ENCODE assay signal across 1 cellular context in the genomic region with DNA sequence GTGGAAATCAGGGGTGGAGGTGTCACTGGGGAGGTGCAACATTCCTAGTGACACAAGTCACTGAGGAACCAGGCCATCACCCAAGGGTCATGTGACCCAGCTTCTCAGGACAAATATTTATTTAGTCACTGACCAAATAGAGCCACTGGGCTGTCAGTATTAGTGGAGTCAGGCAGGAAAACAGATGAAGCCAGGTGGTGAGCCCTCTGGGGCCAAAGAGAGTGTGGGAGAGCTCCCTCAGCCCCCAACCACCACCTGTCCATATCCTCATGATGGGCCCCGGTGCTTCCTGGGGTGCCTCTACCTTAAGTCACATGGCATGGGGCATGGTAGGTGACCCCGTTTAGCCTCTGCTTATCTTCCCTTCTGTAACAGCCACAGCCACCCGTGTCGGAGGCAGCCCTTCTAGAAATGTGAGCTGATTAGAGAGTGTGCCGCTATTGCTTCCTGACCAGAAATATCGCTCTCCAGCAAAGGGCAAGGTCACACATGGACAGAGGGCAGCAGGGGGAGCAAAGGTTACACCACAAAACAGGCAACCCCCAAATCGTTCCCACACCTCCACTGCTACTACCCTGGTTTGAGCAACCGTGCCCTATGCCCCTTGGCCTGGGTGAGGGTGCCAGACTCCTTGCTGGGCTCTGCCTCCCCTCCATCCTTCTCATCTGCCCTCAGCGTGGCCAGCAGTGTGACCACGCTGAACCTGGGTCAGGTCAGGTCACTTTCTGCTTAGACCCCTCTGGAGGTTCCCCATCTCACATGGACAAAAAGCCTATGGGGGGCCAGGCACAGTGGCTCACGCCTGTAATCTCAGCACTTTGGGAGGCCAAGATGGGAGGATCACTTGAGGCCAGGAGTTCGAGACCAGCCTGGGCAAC.
TF ChIP-seq lines count a peak whose summit lies in the region.

No MANE protein-coding gene starts in this region.

TF ChIP-seq in HepG2, 621 proteins besides CTCF, POLR2A, EP300 and RAD21 (continued from another document and continues in another):
- TF ChIP-seq SP5 (CRISPR knock-in tag; IDR thresholded peaks at IDR 0.05; ENCODE audit: borderline replicate concordance, low read depth) (0 out of 2 replicates have a peak, but pooled peaks have one; percentile 55), XBP1 (CRISPR knock-in tag; IDR thresholded peaks at IDR 0.05) (no peak; the same call in 1 of the 2 replicates), GABPA (IDR thresholded peaks at IDR 0.05; ENCODE audit: low read depth, low read length) (no peak), GABPA (CRISPR knock-in tag; IDR thresholded peaks at IDR 0.05; ENCODE audit: low read depth) (peak; percentile 62), ISL2 (CRISPR knock-in tag; IDR thresholded peaks at IDR 0.05) (peak; percentile 17; the same call in 1 of the 2 replicates), ZNF138 (CRISPR knock-in tag; IDR thresholded peaks at IDR 0.05; ENCODE audit: low read depth) (peak; percentile 31; the same call in 1 of the 2 replicates), ZNF670 (CRISPR knock-in tag; IDR thresholded peaks at IDR 0.05; ENCODE audit: borderline replicate concordance) (peak; percentile 44; the same call in 1 of the 2 replicates), ZNF558 (CRISPR knock-in tag; IDR thresholded peaks at IDR 0.05; ENCODE audit: borderline replicate concordance) (no peak), SAFB2 (CRISPR knock-in tag; IDR thresholded peaks at IDR 0.05; ENCODE audit: borderline replicate concordance, low read depth) (no peak), RARG (CRISPR knock-in tag; IDR thresholded peaks at IDR 0.05; ENCODE audit: low read depth) (no peak), ZNF724P (CRISPR knock-in tag; IDR thresholded peaks at IDR 0.05; ENCODE audit: borderline replicate concordance) (peak; percentile 67; the same call in 1 of the 2 replicates), ZNF331 (CRISPR knock-in tag; IDR thresholded peaks at IDR 0.05) (peak; percentile 85; the same call in 1 of the 2 replicates), NFYB (CRISPR knock-in tag; IDR thresholded peaks at IDR 0.05) (no peak), NPAS2 (CRISPR knock-in tag; IDR thresholded peaks at IDR 0.05; ENCODE audit: borderline replicate concordance) (no peak), ZNF749 (CRISPR knock-in tag; IDR thresholded peaks at IDR 0.05; ENCODE audit: borderline replicate concordance) (no peak; the same call in 1 of the 2 replicates), ZNF230 (CRISPR knock-in tag; IDR thresholded peaks at IDR 0.05) (0 out of 2 replicates have a peak, but pooled peaks have one; percentile 28), KLF15 (CRISPR knock-in tag; IDR thresholded peaks at IDR 0.05; ENCODE audit: borderline replicate concordance) (no peak), JUND (CRISPR knock-in tag; IDR thresholded peaks at IDR 0.05) (peak; percentile 63; the same call in 1 of the 2 replicates), ZNF256 (CRISPR knock-in tag; conservative IDR thresholded peaks at IDR 0.05) (no peak), TOE1 (CRISPR knock-in tag; IDR thresholded peaks at IDR 0.05) (no peak; the same call in 1 of the 2 replicates), ZNF205 (CRISPR knock-in tag; IDR thresholded peaks at IDR 0.05) (0 out of 2 replicates have a peak, but pooled peaks have one; percentile 47), ATF7-NPFF (CRISPR knock-in tag; IDR thresholded peaks at IDR 0.05; ENCODE audit: low read depth) (no peak), PHF5A (CRISPR knock-in tag; IDR thresholded peaks at IDR 0.05; ENCODE audit: low read depth, unreplicated experiment) (peak; percentile 74), ZNF451 (CRISPR knock-in tag; IDR thresholded peaks at IDR 0.05) (no peak), IKZF4 (CRISPR knock-in tag; IDR thresholded peaks at IDR 0.05; ENCODE audit: borderline replicate concordance, low read depth, not compliant biosample characterization) (no peak), MED1 (CRISPR knock-in tag; IDR thresholded peaks at IDR 0.05) (peak; percentile 44; the same call in 1 of the 2 replicates), SP4 (CRISPR knock-in tag; IDR thresholded peaks at IDR 0.05) (no peak; the same call in 1 of the 2 replicates), FOXM1 (CRISPR knock-in tag; IDR thresholded peaks at IDR 0.05) (no peak), PLRG1 (conservative IDR thresholded peaks at IDR 0.05) (no peak), POLR2AphosphoS2 (IDR thresholded peaks at IDR 0.05; ENCODE audit: low read depth, low read length) (no peak), ZNF121 (CRISPR knock-in tag; IDR thresholded peaks at IDR 0.05) (peak; percentile 5; the same call in 1 of the 2 replicates), ZNF629 (CRISPR knock-in tag; conservative IDR thresholded peaks at IDR 0.05) (0 out of 2 replicates have a peak, but pooled peaks have one; percentile 24), ARHGAP35 (CRISPR knock-in tag; IDR thresholded peaks at IDR 0.05; ENCODE audit: borderline replicate concordance) (peak; percentile 54; the same call in 1 of the 2 replicates), YEATS2 (CRISPR knock-in tag; IDR thresholded peaks at IDR 0.05; ENCODE audit: borderline replicate concordance) (peak; percentile 37; the same call in 1 of the 2 replicates), ADNP (CRISPR knock-in tag; IDR thresholded peaks at IDR 0.05) (0 out of 2 replicates have a peak, but pooled peaks have one; percentile 82)
- TF ChIP-seq, protein P1, sequence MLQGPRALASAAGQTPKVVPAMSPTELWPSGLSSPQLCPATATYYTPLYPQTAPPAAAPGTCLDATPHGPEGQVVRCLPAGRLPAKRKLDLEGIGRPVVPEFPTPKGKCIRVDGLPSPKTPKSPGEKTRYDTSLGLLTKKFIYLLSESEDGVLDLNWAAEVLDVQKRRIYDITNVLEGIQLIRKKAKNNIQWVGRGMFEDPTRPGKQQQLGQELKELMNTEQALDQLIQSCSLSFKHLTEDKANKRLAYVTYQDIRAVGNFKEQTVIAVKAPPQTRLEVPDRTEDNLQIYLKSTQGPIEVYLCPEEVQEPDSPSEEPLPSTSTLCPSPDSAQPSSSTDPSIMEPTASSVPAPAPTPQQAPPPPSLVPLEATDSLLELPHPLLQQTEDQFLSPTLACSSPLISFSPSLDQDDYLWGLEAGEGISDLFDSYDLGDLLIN (CRISPR knock-in tag; IDR thresholded peaks at IDR 0.05; ENCODE audit: borderline replicate concordance) = no peak; the same call in 1 of the 2 replicates
- TF ChIP-seq, protein P2, sequence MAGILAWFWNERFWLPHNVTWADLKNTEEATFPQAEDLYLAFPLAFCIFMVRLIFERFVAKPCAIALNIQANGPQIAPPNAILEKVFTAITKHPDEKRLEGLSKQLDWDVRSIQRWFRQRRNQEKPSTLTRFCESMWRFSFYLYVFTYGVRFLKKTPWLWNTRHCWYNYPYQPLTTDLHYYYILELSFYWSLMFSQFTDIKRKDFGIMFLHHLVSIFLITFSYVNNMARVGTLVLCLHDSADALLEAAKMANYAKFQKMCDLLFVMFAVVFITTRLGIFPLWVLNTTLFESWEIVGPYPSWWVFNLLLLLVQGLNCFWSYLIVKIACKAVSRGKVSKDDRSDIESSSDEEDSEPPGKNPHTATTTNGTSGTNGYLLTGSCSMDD (CRISPR knock-in tag; IDR thresholded peaks at IDR 0.05) = no peak
- TF ChIP-seq, protein P3, sequence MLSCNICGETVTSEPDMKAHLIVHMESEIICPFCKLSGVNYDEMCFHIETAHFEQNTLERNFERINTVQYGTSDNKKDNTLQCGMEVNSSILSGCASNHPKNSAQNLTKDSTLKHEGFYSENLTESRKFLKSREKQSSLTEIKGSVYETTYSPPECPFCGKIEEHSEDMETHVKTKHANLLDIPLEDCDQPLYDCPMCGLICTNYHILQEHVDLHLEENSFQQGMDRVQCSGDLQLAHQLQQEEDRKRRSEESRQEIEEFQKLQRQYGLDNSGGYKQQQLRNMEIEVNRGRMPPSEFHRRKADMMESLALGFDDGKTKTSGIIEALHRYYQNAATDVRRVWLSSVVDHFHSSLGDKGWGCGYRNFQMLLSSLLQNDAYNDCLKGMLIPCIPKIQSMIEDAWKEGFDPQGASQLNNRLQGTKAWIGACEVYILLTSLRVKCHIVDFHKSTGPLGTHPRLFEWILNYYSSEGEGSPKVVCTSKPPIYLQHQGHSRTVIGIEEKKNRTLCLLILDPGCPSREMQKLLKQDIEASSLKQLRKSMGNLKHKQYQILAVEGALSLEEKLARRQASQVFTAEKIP (CRISPR knock-in tag; IDR thresholded peaks at IDR 0.05; ENCODE audit: borderline replicate concordance) = no peak
- TF ChIP-seq, protein P4, sequence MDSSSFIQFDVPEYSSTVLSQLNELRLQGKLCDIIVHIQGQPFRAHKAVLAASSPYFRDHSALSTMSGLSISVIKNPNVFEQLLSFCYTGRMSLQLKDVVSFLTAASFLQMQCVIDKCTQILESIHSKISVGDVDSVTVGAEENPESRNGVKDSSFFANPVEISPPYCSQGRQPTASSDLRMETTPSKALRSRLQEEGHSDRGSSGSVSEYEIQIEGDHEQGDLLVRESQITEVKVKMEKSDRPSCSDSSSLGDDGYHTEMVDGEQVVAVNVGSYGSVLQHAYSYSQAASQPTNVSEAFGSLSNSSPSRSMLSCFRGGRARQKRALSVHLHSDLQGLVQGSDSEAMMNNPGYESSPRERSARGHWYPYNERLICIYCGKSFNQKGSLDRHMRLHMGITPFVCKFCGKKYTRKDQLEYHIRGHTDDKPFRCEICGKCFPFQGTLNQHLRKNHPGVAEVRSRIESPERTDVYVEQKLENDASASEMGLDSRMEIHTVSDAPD (CRISPR knock-in tag; IDR thresholded peaks at IDR 0.05) = no peak; the same call in 1 of the 2 replicates
- TF ChIP-seq, protein P5, sequence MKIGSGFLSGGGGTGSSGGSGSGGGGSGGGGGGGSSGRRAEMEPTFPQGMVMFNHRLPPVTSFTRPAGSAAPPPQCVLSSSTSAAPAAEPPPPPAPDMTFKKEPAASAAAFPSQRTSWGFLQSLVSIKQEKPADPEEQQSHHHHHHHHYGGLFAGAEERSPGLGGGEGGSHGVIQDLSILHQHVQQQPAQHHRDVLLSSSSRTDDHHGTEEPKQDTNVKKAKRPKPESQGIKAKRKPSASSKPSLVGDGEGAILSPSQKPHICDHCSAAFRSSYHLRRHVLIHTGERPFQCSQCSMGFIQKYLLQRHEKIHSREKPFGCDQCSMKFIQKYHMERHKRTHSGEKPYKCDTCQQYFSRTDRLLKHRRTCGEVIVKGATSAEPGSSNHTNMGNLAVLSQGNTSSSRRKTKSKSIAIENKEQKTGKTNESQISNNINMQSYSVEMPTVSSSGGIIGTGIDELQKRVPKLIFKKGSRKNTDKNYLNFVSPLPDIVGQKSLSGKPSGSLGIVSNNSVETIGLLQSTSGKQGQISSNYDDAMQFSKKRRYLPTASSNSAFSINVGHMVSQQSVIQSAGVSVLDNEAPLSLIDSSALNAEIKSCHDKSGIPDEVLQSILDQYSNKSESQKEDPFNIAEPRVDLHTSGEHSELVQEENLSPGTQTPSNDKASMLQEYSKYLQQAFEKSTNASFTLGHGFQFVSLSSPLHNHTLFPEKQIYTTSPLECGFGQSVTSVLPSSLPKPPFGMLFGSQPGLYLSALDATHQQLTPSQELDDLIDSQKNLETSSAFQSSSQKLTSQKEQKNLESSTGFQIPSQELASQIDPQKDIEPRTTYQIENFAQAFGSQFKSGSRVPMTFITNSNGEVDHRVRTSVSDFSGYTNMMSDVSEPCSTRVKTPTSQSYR (CRISPR knock-in tag; IDR thresholded peaks at IDR 0.05; ENCODE audit: borderline replicate concordance) = peak; percentile 82
- TF ChIP-seq, protein P6, sequence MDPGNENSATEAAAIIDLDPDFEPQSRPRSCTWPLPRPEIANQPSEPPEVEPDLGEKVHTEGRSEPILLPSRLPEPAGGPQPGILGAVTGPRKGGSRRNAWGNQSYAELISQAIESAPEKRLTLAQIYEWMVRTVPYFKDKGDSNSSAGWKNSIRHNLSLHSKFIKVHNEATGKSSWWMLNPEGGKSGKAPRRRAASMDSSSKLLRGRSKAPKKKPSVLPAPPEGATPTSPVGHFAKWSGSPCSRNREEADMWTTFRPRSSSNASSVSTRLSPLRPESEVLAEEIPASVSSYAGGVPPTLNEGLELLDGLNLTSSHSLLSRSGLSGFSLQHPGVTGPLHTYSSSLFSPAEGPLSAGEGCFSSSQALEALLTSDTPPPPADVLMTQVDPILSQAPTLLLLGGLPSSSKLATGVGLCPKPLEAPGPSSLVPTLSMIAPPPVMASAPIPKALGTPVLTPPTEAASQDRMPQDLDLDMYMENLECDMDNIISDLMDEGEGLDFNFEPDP (CRISPR knock-in tag; conservative IDR thresholded peaks at IDR 0.05) = peak; percentile 97; the same call in 1 of the 2 replicates
- TF ChIP-seq, protein P7, sequence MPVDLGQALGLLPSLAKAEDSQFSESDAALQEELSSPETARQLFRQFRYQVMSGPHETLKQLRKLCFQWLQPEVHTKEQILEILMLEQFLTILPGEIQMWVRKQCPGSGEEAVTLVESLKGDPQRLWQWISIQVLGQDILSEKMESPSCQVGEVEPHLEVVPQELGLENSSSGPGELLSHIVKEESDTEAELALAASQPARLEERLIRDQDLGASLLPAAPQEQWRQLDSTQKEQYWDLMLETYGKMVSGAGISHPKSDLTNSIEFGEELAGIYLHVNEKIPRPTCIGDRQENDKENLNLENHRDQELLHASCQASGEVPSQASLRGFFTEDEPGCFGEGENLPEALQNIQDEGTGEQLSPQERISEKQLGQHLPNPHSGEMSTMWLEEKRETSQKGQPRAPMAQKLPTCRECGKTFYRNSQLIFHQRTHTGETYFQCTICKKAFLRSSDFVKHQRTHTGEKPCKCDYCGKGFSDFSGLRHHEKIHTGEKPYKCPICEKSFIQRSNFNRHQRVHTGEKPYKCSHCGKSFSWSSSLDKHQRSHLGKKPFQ (CRISPR knock-in tag; IDR thresholded peaks at IDR 0.05; ENCODE audit: insufficient replicate concordance) = peak; percentile 77
- TF ChIP-seq, protein P8, sequence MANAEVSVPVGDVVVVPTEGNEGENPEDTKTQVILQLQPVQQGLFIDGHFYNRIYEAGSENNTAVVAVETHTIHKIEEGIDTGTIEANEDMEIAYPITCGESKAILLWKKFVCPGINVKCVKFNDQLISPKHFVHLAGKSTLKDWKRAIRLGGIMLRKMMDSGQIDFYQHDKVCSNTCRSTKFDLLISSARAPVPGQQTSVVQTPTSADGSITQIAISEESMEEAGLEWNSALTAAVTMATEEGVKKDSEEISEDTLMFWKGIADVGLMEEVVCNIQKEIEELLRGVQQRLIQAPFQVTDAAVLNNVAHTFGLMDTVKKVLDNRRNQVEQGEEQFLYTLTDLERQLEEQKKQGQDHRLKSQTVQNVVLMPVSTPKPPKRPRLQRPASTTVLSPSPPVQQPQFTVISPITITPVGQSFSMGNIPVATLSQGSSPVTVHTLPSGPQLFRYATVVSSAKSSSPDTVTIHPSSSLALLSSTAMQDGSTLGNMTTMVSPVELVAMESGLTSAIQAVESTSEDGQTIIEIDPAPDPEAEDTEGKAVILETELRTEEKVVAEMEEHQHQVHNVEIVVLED (CRISPR knock-in tag; IDR thresholded peaks at IDR 0.05; ENCODE audit: borderline replicate concordance) = peak; percentile 43; the same call in 1 of the 2 replicates
- TF ChIP-seq, protein P9, sequence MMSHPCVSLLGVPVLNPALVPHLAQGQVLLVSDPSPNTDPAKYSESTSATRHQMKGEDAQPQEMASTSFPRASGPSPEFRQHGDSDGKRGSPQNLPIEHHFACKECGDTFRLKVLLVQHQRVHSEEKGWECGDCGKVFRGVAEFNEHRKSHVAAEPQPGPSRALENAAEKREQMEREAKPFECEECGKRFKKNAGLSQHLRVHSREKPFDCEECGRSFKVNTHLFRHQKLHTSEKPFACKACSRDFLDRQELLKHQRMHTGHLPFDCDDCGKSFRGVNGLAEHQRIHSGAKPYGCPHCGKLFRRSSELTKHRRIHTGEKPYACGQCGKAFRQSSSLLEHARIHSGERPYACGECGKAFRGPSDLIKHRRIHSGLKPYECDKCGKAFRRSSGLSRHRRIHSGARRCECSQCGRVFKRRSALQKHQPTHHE (CRISPR knock-in tag; IDR thresholded peaks at IDR 0.05; ENCODE audit: borderline replicate concordance) = peak; percentile 43; the same call in 1 of the 2 replicates
